Comparison of ENCODE assay signal across 8 cellular contexts in the genomic region with DNA sequence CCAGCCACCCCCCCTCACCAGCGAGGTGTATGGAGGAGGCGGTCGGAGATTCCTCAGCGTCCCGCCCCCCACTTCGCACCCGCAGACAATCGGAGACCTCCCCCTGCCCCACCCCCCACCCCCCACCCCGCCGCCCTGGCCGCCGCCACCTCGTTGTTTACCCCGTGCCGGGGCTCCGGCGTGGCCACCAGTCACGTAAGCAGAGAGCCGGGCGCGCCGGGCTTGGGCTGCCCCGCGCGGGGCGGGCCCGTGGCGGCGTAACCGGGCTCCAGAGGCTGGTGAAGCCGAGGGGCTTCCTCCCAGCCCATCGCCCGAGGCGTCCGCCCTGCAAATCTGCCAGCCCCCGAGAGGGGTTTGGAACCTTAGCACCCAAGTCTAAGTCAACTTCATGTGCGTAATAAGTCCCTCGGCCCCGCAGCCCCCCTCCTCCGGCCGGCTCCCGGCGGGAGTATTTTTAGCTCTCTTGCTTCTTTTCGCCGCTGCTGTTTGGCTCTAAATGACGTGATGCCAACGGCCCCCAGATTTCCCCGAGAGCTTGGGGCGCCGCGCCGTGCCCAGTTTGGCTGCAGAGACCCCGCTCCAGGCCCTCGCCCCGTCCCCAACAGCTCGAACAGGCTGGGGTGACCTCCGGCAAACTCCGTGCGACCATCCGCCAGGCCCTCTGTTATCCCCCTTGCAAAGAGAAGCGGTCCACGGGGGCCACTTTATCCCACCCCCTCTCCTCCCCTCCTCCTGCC. TPM values are rescaled to one million over a fixed set of nuclear protein-coding genes. Genes with fewer than 3 reads are reported as not detected.
DNase-seq lines count a peak whose midpoint lies in the region; ATAC-seq, FAIRE-seq and TF ChIP-seq lines count a peak whose summit lies in the region.

No MANE protein-coding gene starts in this region.

- no peaks in the 10 kb centered on the region for H3K9me3 ChIP-seq in adrenal gland (replicated peaks in 1 of 3)

- TF ChIP-seq POLR2A in GM12891 (IDR thresholded peaks at IDR 0.05; ENCODE audit: low read depth, low read length) = no peak
- TF ChIP-seq POLR2A in adrenal gland (IDR thresholded peaks at IDR 0.05) = no peak

- intact Hi-C loops in adrenal gland (cut with DNase I) = no loop called here
- intact Hi-C loops in left ventricle myocardium superior (cut with micrococcal nuclease) = loop anchor here (5.0 kb wide), 1 partner anchor 73 kb away; no protein-coding TSS in a partner anchor
- intact Hi-C loops in posterior vena cava (cut with DNase I) = loop anchor here (5.0 to 10.0 kb wide), 2 partner anchors 65 to 68 kb away; no protein-coding TSS in a partner anchor

- peak; percentile 56 for ATAC-seq in left ventricle myocardium superior
- no peak for ATAC-seq in GM19463 (IDR thresholded peaks at IDR 0.05; ENCODE audit: unreplicated experiment)

- peak overlapping the region; percentile 53 to 63 (median 59) for H3K4me3 ChIP-seq in adrenal gland

- peak; percentile 5 for FAIRE-seq in GM12891 (lab: Jason Lieb, UNC)

- H3K27ac ChIP-seq in adrenal gland = peak overlapping the region; percentile 91 to 98 (median 97)

- no peaks in the 10 kb centered on the region for H3K27me3 ChIP-seq in adrenal gland

- H3K36me3 ChIP-seq in adrenal gland (replicated peaks in 1 of 2) = no peaks in the 10 kb centered on the region

- WGBS in adrenal gland, 4 donors = 1% methylated on average over 18 to 62 of the region's 62 CpGs

- peaks cover 0 to 19% of the 10 kb centered on the region in 2 donors for H3K4me1 ChIP-seq in adrenal gland (replicated peaks in 1 of 2)

- no peak for TF ChIP-seq CTCF in adrenal gland (IDR thresholded peaks at IDR 0.05)

- no peak for DNase-seq in GM12891 (ENCODE audit: insufficient read length, low spot score)
- peak; percentile 69 for DNase-seq in OCI-M1 (lab: John Stamatoyannopoulos, UW)
- peak; percentile 55 to 84 (median 70) for DNase-seq in adrenal gland
- DNase-seq in left ventricle myocardium superior = peak; percentile 83
- DNase-seq in posterior vena cava (ENCODE audit: low spot score) = peak; percentile 87
- DNase-seq in SKM-1 treated with dmso at 0.1 percent for 144 hours (lab: John Stamatoyannopoulos, UW; ENCODE audit: unreplicated experiment) = no peak
- no peak for DNase-seq in effector CD4-positive, alpha-beta T cell

TF ChIP-seq in GM12891, 5 proteins besides CTCF, POLR2A, EP300 and RAD21:
- TF ChIP-seq SPI1 (IDR thresholded peaks at IDR 0.05; ENCODE audit: low read depth, low read length) (no peak), POU2F2 (IDR thresholded peaks at IDR 0.05; ENCODE audit: low read depth, low read length) (no peak), TAF1 (IDR thresholded peaks at IDR 0.05; ENCODE audit: low read depth, low read length) (no peak)

RNA-seq across cellular contexts. Expression of a gene that starts 2.7 kb away (rescaled TPM):
- polyA plus RNA-seq in GM12891 (2012; ENCODE audit: low read depth, missing spikeins) = 12.5 TPM
- total RNA-seq in adrenal gland (10 to 100 TPM; 27.8 to 69.8 (median 45.1) TPM), left ventricle myocardium superior (79.8 TPM), posterior vena cava (10 to 100 TPM; 45.5 to 51.9 TPM)
- polyA plus RNA-seq in adrenal gland = 10 to 100 TPM; 22.6 to 33.8 (median 29.4) TPM

Comparison
In these comparisons a context has a peak if more than half of its experiments do, and no peak if none do; other contexts are left out.
1. DNase-seq: peak in OCI-M1 (single experiment), adrenal gland (7 of 7), left ventricle myocardium superior (single experiment) and posterior vena cava (single experiment); none in GM12891 (single experiment), SKM-1 treated with dmso at 0.1 percent for 144 hours (single experiment) and effector CD4-positive, alpha-beta T cell (single experiment).
2. intact Hi-C loops: an anchor here in left ventricle myocardium superior (5.0 kb wide) and posterior vena cava (5.0 to 10.0 kb wide); none called in adrenal gland.